1 cellular context compared by ENCODE assay signal in genomic region chr2:179444056-179444455, GRCh38.
TF ChIP-seq lines count a peak whose summit lies in the region.

No MANE protein-coding gene starts in this region.

TF ChIP-seq in WTC11, 78 proteins besides CTCF, POLR2A, EP300 and RAD21 (continued from another document):
- TF ChIP-seq AR (CRISPR knock-in tag; IDR thresholded peaks at IDR 0.05) (no peak), ZNF232 (CRISPR knock-in tag; IDR thresholded peaks at IDR 0.05) (no peak), ZNF317 (CRISPR knock-in tag; IDR thresholded peaks at IDR 0.05; ENCODE audit: borderline replicate concordance, low read depth) (no peak), HMGA2 (CRISPR knock-in tag; IDR thresholded peaks at IDR 0.05) (no peak), HMGXB4 (CRISPR knock-in tag; IDR thresholded peaks at IDR 0.05) (no peak), ZBTB43 (CRISPR knock-in tag; IDR thresholded peaks at IDR 0.05) (no peak), ZNF671 (CRISPR knock-in tag; IDR thresholded peaks at IDR 0.05) (no peak), SOX15 (CRISPR knock-in tag; IDR thresholded peaks at IDR 0.05) (no peak), STAT6 (CRISPR knock-in tag; conservative IDR thresholded peaks at IDR 0.05; ENCODE audit: low read depth) (no peak), FOXP4 (CRISPR knock-in tag; IDR thresholded peaks at IDR 0.05) (no peak), ZNF219 (CRISPR knock-in tag; IDR thresholded peaks at IDR 0.05; ENCODE audit: borderline replicate concordance) (no peak), SMAD4 (CRISPR knock-in tag; IDR thresholded peaks at IDR 0.05) (no peak)
